In the genomic region with DNA sequence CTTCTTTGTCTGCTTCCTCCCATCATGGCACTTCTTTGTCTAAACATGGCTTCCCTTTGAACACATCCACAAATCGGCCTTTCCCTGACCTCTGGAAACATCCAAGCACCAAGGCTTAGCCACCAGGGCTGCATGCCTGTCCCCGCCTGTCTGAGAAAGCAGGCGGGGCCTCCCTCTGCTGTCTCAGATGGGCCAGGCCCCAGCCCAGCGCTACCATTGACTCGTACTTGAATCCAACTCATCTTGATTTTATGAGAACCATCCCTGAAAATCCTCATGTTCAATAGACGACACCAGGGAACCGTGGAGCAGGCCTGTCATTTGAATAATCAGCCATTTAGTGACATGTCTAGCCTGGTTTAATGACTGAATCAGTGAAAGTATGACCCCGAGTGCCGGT, we compare ENCODE assay signal across 27 cellular contexts.
"Had no signal": no experiment of that assay in that cellular context is flagged by ENCODE, and none has a peak within 500 bp of the region (broad histone marks: within the 10 kb centered on the region; RNA-seq: fewer than 3 reads in every experiment).

No MANE protein-coding gene starts in this region.

- H3K4me1 Mint-ChIP-seq: immature natural killer cell; memory B cell; naive thymus-derived CD8-positive, alpha-beta T cell; nephron; stimulated activated naive B cell treated with anti-CD40 and anti-IgM and Interleukin-4, amounts not matched to agents 10 μg/mL and 1 μg/mL and 100 μg/mL, for 72 hours had no signal

- H2AFZ ChIP-seq: parathyroid adenoma had no signal

- H3K9ac ChIP-seq: parathyroid adenoma had no signal

- H3K36me3 Mint-ChIP-seq: immature natural killer cell; memory B cell; naive thymus-derived CD8-positive, alpha-beta T cell; stimulated activated naive B cell treated with anti-CD40 and anti-IgM and Interleukin-4, amounts not matched to agents 10 μg/mL and 1 μg/mL and 100 μg/mL, for 72 hours had no signal

- H3K4me2 ChIP-seq: smooth muscle cell had no signal

- H3K4me3 ChIP-seq: left ventricle myocardium inferior, lung, mucosa of descending colon, right atrium auricular region, right lobe of liver, smooth muscle cell, stomach, testis, thyroid gland, transverse colon, upper lobe of left lung, vagina had no signal

- H3K9me3 ChIP-seq: left ventricle myocardium inferior, mucosa of descending colon, neutrophil, right atrium auricular region, right lobe of liver, stomach, testis, thyroid gland, transverse colon, upper lobe of left lung, vagina had no signal

- H3K27ac ChIP-seq: left ventricle myocardium inferior, neutrophil, parathyroid adenoma, right atrium auricular region, right lobe of liver, stomach, testis, thyroid gland, transverse colon, upper lobe of left lung, vagina had no signal

- H3K4me3 Mint-ChIP-seq: immature natural killer cell; memory B cell; naive thymus-derived CD8-positive, alpha-beta T cell; nephron; neural crest cell; stimulated activated naive B cell treated with anti-CD40 and anti-IgM and Interleukin-4, amounts not matched to agents 10 μg/mL and 1 μg/mL and 100 μg/mL, for 72 hours had no signal

- H3K27ac Mint-ChIP-seq: immature natural killer cell; memory B cell; naive thymus-derived CD8-positive, alpha-beta T cell; nephron; stimulated activated naive B cell treated with anti-CD40 and anti-IgM and Interleukin-4, amounts not matched to agents 10 μg/mL and 1 μg/mL and 100 μg/mL, for 72 hours had no signal

- H3K36me3 ChIP-seq: left ventricle myocardium inferior, neutrophil, right atrium auricular region, right lobe of liver, stomach, thyroid gland, transverse colon, upper lobe of left lung, vagina had no signal

- H3K4me1 ChIP-seq: left ventricle myocardium inferior, parathyroid adenoma, right atrium auricular region, right lobe of liver, stomach, testis, thyroid gland, transverse colon, upper lobe of left lung, vagina had no signal

- H3K27me3 Mint-ChIP-seq: memory B cell had no signal

- H3K27me3 ChIP-seq: neutrophil, right atrium auricular region, right lobe of liver, stomach, testis, thyroid gland, transverse colon, upper lobe of left lung, vagina had no signal

- DNase-seq: hypothalamus; immature natural killer cell; left ventricle myocardium inferior; midbrain; mucosa of descending colon; naive thymus-derived CD8-positive, alpha-beta T cell; occipital lobe; right lobe of liver; stimulated activated CD4-positive, alpha-beta T cell treated with anti-CD3 and anti-CD28 coated beads, Interleukin-15, amount 100 ng/mL, for 24 hours; stimulated activated CD4-positive, alpha-beta T cell treated with anti-CD3 and anti-CD28 coated beads, Interleukin-2, amount 100 ng/mL, for 24 hours; stimulated activated CD4-positive, alpha-beta T cell treated with anti-CD3 and anti-CD28 coated beads, Interleukin-4, amount 100 ng/mL, for 1 hour; stimulated activated naive B cell treated with anti-CD40 and anti-IgM and Interleukin-4, amounts not matched to agents 10 μg/mL and 1 μg/mL and 100 μg/mL, for 72 hours; stimulated activated naive CD8-positive, alpha-beta T cell treated with anti-CD3 and anti-CD28 coated beads, Interleukin-15, Interleukin-2, amounts not matched to agents 100 U/mL and 50 U/mL, for 24 hours; stomach; testis; thyroid gland; transverse colon; upper lobe of left lung had no signal

- H3K9me3 Mint-ChIP-seq: immature natural killer cell; memory B cell; naive thymus-derived CD8-positive, alpha-beta T cell; nephron; neural crest cell; stimulated activated naive B cell treated with anti-CD40 and anti-IgM and Interleukin-4, amounts not matched to agents 10 μg/mL and 1 μg/mL and 100 μg/mL, for 72 hours had no signal

- ATAC-seq: mucosa of descending colon; naive thymus-derived CD8-positive, alpha-beta T cell; right lobe of liver; stimulated activated naive B cell treated with anti-CD40 and anti-IgM and Interleukin-4, amounts not matched to agents 10 μg/mL and 1 μg/mL and 100 μg/mL, for 72 hours; stimulated activated naive CD8-positive, alpha-beta T cell treated with anti-CD3 and anti-CD28 coated beads, Interleukin-15, Interleukin-2, amounts not matched to agents 100 U/mL and 50 U/mL, for 24 hours had no signal

- H3K79me2 ChIP-seq: parathyroid adenoma had no signal
